ENCODE assay signal across 20 cellular contexts in genomic region chr2:167966937-167967913, GRCh38.
DNase-seq lines count a peak whose midpoint lies in the region; ATAC-seq and TF ChIP-seq lines count a peak whose summit lies in the region.
"Had no signal": no experiment of that assay in that cellular context is flagged by ENCODE, and none has a peak within 500 bp of the region (broad histone marks: within the 10 kb centered on the region; RNA-seq: fewer than 3 reads in every experiment).

No MANE protein-coding gene starts in this region.

- TF ChIP-seq POLR2A in transverse colon (IDR thresholded peaks at IDR 0.05) = no peak

- peak; percentile 65 for ATAC-seq in SK-N-SH treated with all-trans-retinoic acid at 6 μM for 48 hours
- ATAC-seq in HG02870 (IDR thresholded peaks at IDR 0.05; ENCODE audit: unreplicated experiment) = no peak
- ATAC-seq: activated naive CD4-positive, alpha-beta T cell treated with anti-CD3 and anti-CD28 coated beads, Interleukin-2, amount 50 U/mL, for 72 hours; PC-3 had no signal

- no peak overlapping the region; a peak in 1 of 4 replicates for H3K27ac ChIP-seq in SK-N-SH (ENCODE audit: low read depth in 2 of 2, low read length in 1 of 2)
- no peak overlapping the region for H3K27ac ChIP-seq in osteoblast (ENCODE audit: low read depth, low read length)
- H3K27ac ChIP-seq in transverse colon = peak overlapping the region in 3 of 4 donors; percentile 5 to 20 (median 15)
- H3K27ac ChIP-seq: ascending aorta, epithelial cell of prostate, KMS-11, right lobe of liver, tibial nerve had no signal

- 89% methylated on average over 9 of the region's 9 CpGs for WGBS in SK-N-SH (ENCODE audit: low lambda C conversion rate)
- 71 to 77% methylated on average over 6 to 9 of the region's 9 CpGs for WGBS in transverse colon (ENCODE audit: low coverage in 1 of 2), 2 donors

- no peak overlapping the region for H3K4me3 Mint-ChIP-seq in T-helper 2 cell treated with Interferon-gamma antibody and Interleukin-4, amounts not matched to agents 5 μg/mL and 100 μg/mL, for 36 hours
- H3K4me3 Mint-ChIP-seq: naive B cell had no signal

- H3F3A ChIP-seq in SK-N-SH (replicated peaks; ENCODE audit: insufficient read depth) = no peaks in the 10 kb centered on the region

- peaks cover 23% of the 10 kb centered on the region for H3K36me3 Mint-ChIP-seq in T-helper 2 cell treated with Interferon-gamma antibody and Interleukin-4, amounts not matched to agents 5 μg/mL and 100 μg/mL, for 36 hours (ENCODE audit: low read depth)

- H3K9ac ChIP-seq in SK-N-SH = no peak overlapping the region
- H3K9ac ChIP-seq: KMS-11 had no signal

- H3K79me2 ChIP-seq in SK-N-SH (ENCODE audit: insufficient read depth) (no peaks in the 10 kb centered on the region), osteoblast (ENCODE audit: insufficient read depth, low read length) (no peaks in the 10 kb centered on the region)

- DNase-seq in SK-N-SH = no peak
- DNase-seq in fibroblast of villous mesenchyme (ENCODE audit: low read depth) = peak; percentile 49
- no peak for DNase-seq in osteoblast (ENCODE audit: insufficient read length, low spot score, missing footprints)
- no peak for DNase-seq in transverse colon
- no peak for DNase-seq in activated gamma-delta T cell treated with Interleukin-2 at 50 U/mL for 16 hours
- no peak for DNase-seq in T-helper 2 cell treated with Interferon-gamma antibody and Interleukin-4, amounts not matched to agents 5 μg/mL and 100 μg/mL, for 36 hours (ENCODE audit: low spot score)
- DNase-seq: central memory CD4-positive, alpha-beta T cell; kidney glomerular epithelial cell; MV-4-11; naive B cell; PC-3; right lobe of liver; Right ventricle myocardium superior had no signal

- TF ChIP-seq RAD21 in SK-N-SH (IDR thresholded peaks at IDR 0.05; ENCODE audit: low read length) = no peak

- peaks cover 13% of the 10 kb centered on the region for H3K9me3 Mint-ChIP-seq in T-helper 2 cell treated with Interferon-gamma antibody and Interleukin-4, amounts not matched to agents 5 μg/mL and 100 μg/mL, for 36 hours

- no peaks in the 10 kb centered on the region for H3K27me3 ChIP-seq in SK-N-SH (ENCODE audit: insufficient read depth)
- no peaks in the 10 kb centered on the region for H3K27me3 ChIP-seq in osteoblast (ENCODE audit: insufficient read depth, low read length)
- H3K27me3 ChIP-seq in transverse colon = no peaks in the 10 kb centered on the region
- H3K27me3 ChIP-seq: ascending aorta, right lobe of liver, tibial nerve had no signal

- H3K36me3 ChIP-seq in SK-N-SH (replicated peaks in 1 of 2; ENCODE audit: control insufficient read depth in 1 of 2, insufficient read depth in 2 of 2, low read length in 1 of 2) (peaks cover 2 to 8% of the 10 kb centered on the region in 2 experiments), osteoblast (ENCODE audit: insufficient read depth, low read length) (peaks cover 6% of the 10 kb centered on the region), transverse colon (no peaks in the 10 kb centered on the region)
- H3K36me3 ChIP-seq: ascending aorta, right lobe of liver had no signal

- H2AFZ ChIP-seq in SK-N-SH (ENCODE audit: low read depth) = no peak overlapping the region
- no peak overlapping the region for H2AFZ ChIP-seq in osteoblast (ENCODE audit: low read length)

- no peak overlapping the region for H3K27ac Mint-ChIP-seq in T-helper 2 cell treated with Interferon-gamma antibody and Interleukin-4, amounts not matched to agents 5 μg/mL and 100 μg/mL, for 36 hours
- H3K27ac Mint-ChIP-seq: activated naive CD4-positive, alpha-beta T cell treated with anti-CD3 and anti-CD28 coated beads, Interleukin-2, amount 50 U/mL, for 72 hours; naive B cell had no signal

- H3K9me3 ChIP-seq in SK-N-SH = no peaks in the 10 kb centered on the region
- no peaks in the 10 kb centered on the region for H3K9me3 ChIP-seq in osteoblast (ENCODE audit: low read depth, low read length)
- no peaks in the 10 kb centered on the region for H3K9me3 ChIP-seq in transverse colon
- H3K9me3 ChIP-seq: ascending aorta, right lobe of liver, tibial nerve had no signal

- H3K4me1 ChIP-seq in SK-N-SH (ENCODE audit: control insufficient read depth in 1 of 2, insufficient read depth in 2 of 2, low read depth in 1 of 2, low read length in 1 of 2) (peaks cover 0 to 21% of the 10 kb centered on the region in 2 experiments; a peak in 2 of 4 replicates), osteoblast (ENCODE audit: insufficient read depth, low read length) (peaks cover 13% of the 10 kb centered on the region), transverse colon (peaks cover 0 to 6% (median 2%) of the 10 kb centered on the region in 4 donors)
- H3K4me1 ChIP-seq: ascending aorta, right lobe of liver had no signal

- H3K4me1 Mint-ChIP-seq in T-helper 2 cell treated with Interferon-gamma antibody and Interleukin-4, amounts not matched to agents 5 μg/mL and 100 μg/mL, for 36 hours (ENCODE audit: low read depth) = peaks cover 17% of the 10 kb centered on the region
- H3K4me1 Mint-ChIP-seq: naive B cell had no signal

- in situ Hi-C loops in transverse colon (cut with MboI; ENCODE audit: low pct_ligation_motif_present in 1 of 4, low pct_unique_long_range_greater_than_20kb in 1 of 4, low sequenced_read_pairs in 3 of 4) = no loop called here

- H3K4me3 ChIP-seq in SK-N-SH (ENCODE audit: low read depth in 2 of 2, low read length in 1 of 2) = no peak overlapping the region
- H3K4me3 ChIP-seq in fibroblast of villous mesenchyme (ENCODE audit: low read depth, low read length) = no peak overlapping the region
- no peak overlapping the region for H3K4me3 ChIP-seq in osteoblast (ENCODE audit: insufficient read depth, low read length)
- no peak overlapping the region for H3K4me3 ChIP-seq in transverse colon
- H3K4me3 ChIP-seq: ascending aorta, right lobe of liver, tibial nerve had no signal

- no peak overlapping the region for H3K4me2 ChIP-seq in SK-N-SH
- H3K4me2 ChIP-seq in osteoblast (ENCODE audit: insufficient read depth, low read length) = peak overlapping the region; percentile 30
- H3K4me2 ChIP-seq: KMS-11 had no signal

- intact Hi-C loops in transverse colon (cut with DNase I; ENCODE audit: low total_unique reads) = no loop called here

- POLR2A ChIA-PET in SK-N-SH (lab: Yijun Ruan, JAX) = no interaction called here

- no peaks in the 10 kb centered on the region for H3K27me3 Mint-ChIP-seq in T-helper 2 cell treated with Interferon-gamma antibody and Interleukin-4, amounts not matched to agents 5 μg/mL and 100 μg/mL, for 36 hours (ENCODE audit: low read depth)
- H3K27me3 Mint-ChIP-seq: naive B cell had no signal

- CTCF ChIA-PET in SK-N-SH (lab: Yijun Ruan, JAX) = interaction anchor here (1.0 to 5.3 kb wide), 5 partner anchors 46 to 152 kb away, joined by 3 to 60 read pairs (median 4); no protein-coding TSS in a partner anchor

- H4K20me1 ChIP-seq in SK-N-SH (ENCODE audit: insufficient read depth) = no peaks in the 10 kb centered on the region
- no peaks in the 10 kb centered on the region for H4K20me1 ChIP-seq in osteoblast (ENCODE audit: insufficient read depth, low read length)

- TF ChIP-seq CTCF in SK-N-SH (IDR thresholded peaks at IDR 0.05) (no peak), fibroblast of villous mesenchyme (IDR thresholded peaks at IDR 0.05; ENCODE audit: insufficient read depth, low read depth, low read length) (no peak), osteoblast (IDR thresholded peaks at IDR 0.05; ENCODE audit: extremely low read depth, low read depth, low read length) (no peak), transverse colon (IDR thresholded peaks at IDR 0.05) (no peak)

- H3K9me2 ChIP-seq in SK-N-SH = no peaks in the 10 kb centered on the region

- TF ChIP-seq EP300 in SK-N-SH (IDR thresholded peaks at IDR 0.05; ENCODE audit: borderline replicate concordance in 1 of 2, low read depth in 1 of 2, low read length in 1 of 2) (no peak), transverse colon (IDR thresholded peaks at IDR 0.05; ENCODE audit: low read depth) (no peak)

TF ChIP-seq in SK-N-SH treated with all-trans-retinoic acid at 6 μM for 48 hours, 23 proteins besides CTCF, POLR2A, EP300 and RAD21 (continues in another document):
- TF ChIP-seq ESRRG (CRISPR knock-in tag; IDR thresholded peaks at IDR 0.05) (no peak), BACH2 (CRISPR knock-in tag; IDR thresholded peaks at IDR 0.05; ENCODE audit: borderline replicate concordance) (no peak), OSR1 (CRISPR knock-in tag; IDR thresholded peaks at IDR 0.05) (no peak), PPARA (CRISPR knock-in tag; IDR thresholded peaks at IDR 0.05; ENCODE audit: borderline replicate concordance) (no peak)
- TF ChIP-seq, protein P1, sequence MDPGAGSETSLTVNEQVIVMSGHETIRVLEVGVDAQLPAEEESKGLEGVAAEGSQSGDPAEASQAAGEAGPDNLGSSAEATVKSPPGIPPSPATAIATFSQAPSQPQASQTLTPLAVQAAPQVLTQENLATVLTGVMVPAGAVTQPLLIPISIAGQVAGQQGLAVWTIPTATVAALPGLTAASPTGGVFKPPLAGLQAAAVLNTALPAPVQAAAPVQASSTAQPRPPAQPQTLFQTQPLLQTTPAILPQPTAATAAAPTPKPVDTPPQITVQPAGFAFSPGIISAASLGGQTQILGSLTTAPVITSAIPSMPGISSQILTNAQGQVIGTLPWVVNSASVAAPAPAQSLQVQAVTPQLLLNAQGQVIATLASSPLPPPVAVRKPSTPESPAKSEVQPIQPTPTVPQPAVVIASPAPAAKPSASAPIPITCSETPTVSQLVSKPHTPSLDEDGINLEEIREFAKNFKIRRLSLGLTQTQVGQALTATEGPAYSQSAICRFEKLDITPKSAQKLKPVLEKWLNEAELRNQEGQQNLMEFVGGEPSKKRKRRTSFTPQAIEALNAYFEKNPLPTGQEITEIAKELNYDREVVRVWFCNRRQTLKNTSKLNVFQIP (CRISPR knock-in tag; IDR thresholded peaks at IDR 0.05; ENCODE audit: borderline replicate concordance, low read depth) = no peak

TF ChIP-seq in SK-N-SH, 30 proteins besides CTCF, POLR2A, EP300 and RAD21 (continues in another document):
- no peak for TF ChIP-seq MEF2A (IDR thresholded peaks at IDR 0.05; ENCODE audit: borderline replicate concordance, low read depth)
- TF ChIP-seq PBX3 (IDR thresholded peaks at IDR 0.05) = no peak
- no peak for TF ChIP-seq NFIC (IDR thresholded peaks at IDR 0.05; ENCODE audit: borderline replicate concordance)
- TF ChIP-seq FOSL2 (IDR thresholded peaks at IDR 0.05; ENCODE audit: borderline replicate concordance, low read depth) = no peak
- no peak for TF ChIP-seq GATA2 (CRISPR knock-in tag; IDR thresholded peaks at IDR 0.05)

Comparison
In these comparisons a context has a peak if more than half of its experiments do, and no peak if none do; other contexts are left out.
1. H3K27ac ChIP-seq: peak in transverse colon (3 of 4); none in SK-N-SH (0 of 2) and osteoblast (single experiment).